In genomic region chr3:13260259-13261103, GRCh38 we compare ENCODE assay signal across 23 cellular contexts.
DNase-seq lines count a peak whose midpoint lies in the region; ATAC-seq, FAIRE-seq and TF ChIP-seq lines count a peak whose summit lies in the region.
"Had no signal": no experiment of that assay in that cellular context is flagged by ENCODE, and none has a peak within 500 bp of the region (broad histone marks: within the 10 kb centered on the region; RNA-seq: fewer than 3 reads in every experiment).

No MANE protein-coding gene starts in this region.

- H3K4me3 ChIP-seq in LNCaP clone FGC (ENCODE audit: low read depth, low read length), result no peak overlapping the region
- no peak overlapping the region for H3K4me3 ChIP-seq in GM12878
- H3K4me3 ChIP-seq: upper lobe of right lung had no signal

- no peaks in the 10 kb centered on the region for H4K20me1 ChIP-seq in GM12878 (ENCODE audit: control insufficient read depth, insufficient read depth)

- peaks cover 8% of the 10 kb centered on the region; the same call in 1 of the 2 replicates for H3K4me1 ChIP-seq in GM12878 (ENCODE audit: control insufficient read depth, insufficient read depth, low read length)
- H3K4me1 ChIP-seq: upper lobe of right lung had no signal

- H3K27me3 Mint-ChIP-seq in CD14-positive monocyte (ENCODE audit: low read depth in 3 of 3) (peaks cover 2 to 14% (median 4%) of the 10 kb centered on the region in 3 donors), neural crest cell (ENCODE audit: low read depth) (no peaks in the 10 kb centered on the region)
- H3K27me3 Mint-ChIP-seq: natural killer cell treated with Interleukin-12 subunit alpha and Interleukin-12 subunit beta and Interleukin-15 and Interleukin-18, amount 100 ng/mL, for 72 hours had no signal

- FAIRE-seq in GM12878 (lab: Jason Lieb, UNC), result no peak
- FAIRE-seq: colon, endometrium had no signal

- no peak overlapping the region for H3K9ac ChIP-seq in GM12878 (ENCODE audit: control insufficient read depth, insufficient read depth, low read length)

- no peaks in the 10 kb centered on the region for H3K79me2 ChIP-seq in GM12878 (ENCODE audit: control insufficient read depth, insufficient read depth, low read length)

- RAD21 ChIA-PET in GM12878 (lab: Charles Lee; ENCODE audit: unreplicated experiment), result no interaction called here

- H3K27me3 ChIP-seq in GM12878 (replicated peaks in 1 of 2; ENCODE audit: control insufficient read depth in 2 of 2, insufficient read depth in 2 of 2, low read length in 1 of 2), result no peaks in the 10 kb centered on the region; a peak in 2 of 4 replicates
- H3K27me3 ChIP-seq: upper lobe of right lung had no signal

- no peak for TF ChIP-seq RAD21 in GM12878 (IDR thresholded peaks at IDR 0.05; ENCODE audit: insufficient read depth, low read depth, low read length)

- no peaks in the 10 kb centered on the region; the same call in 2 of the 3 replicates for H3K9me3 ChIP-seq in GM12878 (replicated peaks; ENCODE audit: control insufficient read depth, insufficient read depth, low read length)
- H3K9me3 ChIP-seq: upper lobe of right lung had no signal

- SMC1A ChIA-PET in GM12878 (lab: Charles Lee; ENCODE audit: uncharacterized antibody, unreplicated experiment), result interaction anchor here (0.9 kb wide), 2 partner anchors 71 to 72 kb away, joined by 3 read pairs; no protein-coding TSS in a partner anchor

- no peaks in the 10 kb centered on the region for H3K36me3 Mint-ChIP-seq in CD14-positive monocyte
- no peaks in the 10 kb centered on the region for H3K36me3 Mint-ChIP-seq in neural crest cell (ENCODE audit: low read depth)
- H3K36me3 Mint-ChIP-seq in stimulated activated effector memory CD8-positive, alpha-beta T cell treated with anti-CD3 and anti-CD28 coated beads, Interleukin-12 subunit alpha, Interleukin-12 subunit beta, amount 100 ng/mL, for 72 hours, result no peaks in the 10 kb centered on the region
- H3K36me3 Mint-ChIP-seq: natural killer cell treated with Interleukin-12 subunit alpha and Interleukin-12 subunit beta and Interleukin-15 and Interleukin-18, amount 100 ng/mL, for 72 hours; stimulated activated memory B cell treated with anti-CD40 and anti-IgM and Interleukin-4, amounts not matched to agents 10 μg/mL and 1 μg/mL and 100 μg/mL, for 72 hours had no signal

- DNase-seq in CD14-positive monocyte (ENCODE audit: low spot score) (no peak), LNCaP clone FGC (ENCODE audit: low read depth) (no peak), GM12878 (ENCODE audit: low read depth, low spot score) (no peak), neural crest cell (ENCODE audit: low read depth, low spot score) (no peak), T-helper 2 cell (no peak)
- no peak for DNase-seq in stimulated activated effector memory CD8-positive, alpha-beta T cell treated with anti-CD3 and anti-CD28 coated beads, Interleukin-12 subunit alpha, Interleukin-12 subunit beta, amount 100 ng/mL, for 72 hours (ENCODE audit: low spot score in 2 of 2)
- no peak for DNase-seq in stimulated activated CD4-positive, alpha-beta T cell treated with anti-CD3 and anti-CD28 coated beads, Interleukin-4, amount 100 ng/mL, for 1 hour
- DNase-seq: activated CD4-positive, alpha-beta T cell treated with anti-CD3 and anti-CD28 coated beads for 1 hour; activated CD8-positive, alpha-beta memory T cell treated with anti-CD3 and anti-CD28 coated beads, Interleukin-2, amount 50 U/mL, for 4 hours; activated gamma-delta T cell treated with Interleukin-2 at 50 U/mL for 16 hours; DMS79 treated with DMSO at 0.1 percent for 48 hours; HCEC 1CT; NCI-H1105 treated with DMSO at 0.1 percent for 48 hours; NCI-H526; OCI-M1; T-helper 9 cell; upper lobe of right lung had no signal

- peak; percentile 13 for TF ChIP-seq CTCF in CD14-positive monocyte (IDR thresholded peaks at IDR 0.05)
- peak; percentile 23; the same call in 1 of the 2 replicates for TF ChIP-seq CTCF in LNCaP clone FGC (IDR thresholded peaks at IDR 0.05; ENCODE audit: control insufficient read depth, extremely low read depth, insufficient read depth)
- TF ChIP-seq CTCF in GM12878 (IDR thresholded peaks at IDR 0.05 in 2 of 3, conservative IDR thresholded peaks at IDR 0.05 in 1 of 3; ENCODE audit: control insufficient read depth in 2 of 3, extremely low read depth in 1 of 3, insufficient read depth in 1 of 3, low read depth in 3 of 3, low read length in 3 of 3), result peak in 2 of 3 experiments; percentile 6 to 16; a peak in 3 of 6 replicates
- peak; percentile 38 for TF ChIP-seq CTCF in neural crest cell (conservative IDR thresholded peaks at IDR 0.05)

- H2AFZ ChIP-seq in GM12878 (ENCODE audit: control insufficient read depth, low read depth, low read length), result no peak overlapping the region

- CTCF ChIA-PET in GM12878 (lab: Yijun Ruan, JAX), result interaction anchor here (1.2 to 2.0 kb wide), 4 partner anchors 10 to 192 kb away, joined by 5 to 7 read pairs (median 6); no protein-coding TSS in a partner anchor

- intact Hi-C loops in CD14-positive monocyte (cut with micrococcal nuclease) (no loop called here), GM12878 (cut with micrococcal nuclease; ENCODE audit: unreplicated experiment) (no loop called here)

- TF ChIP-seq EP300 in GM12878 (IDR thresholded peaks at IDR 0.05; ENCODE audit: borderline replicate concordance in 1 of 2, control insufficient read depth in 1 of 2, low read depth in 2 of 2, low read length in 2 of 2), result no peak

- H3K27ac Mint-ChIP-seq in CD14-positive monocyte, result peak overlapping the region in 1 of 7 donors; percentile 58
- no peak overlapping the region for H3K27ac Mint-ChIP-seq in neural crest cell (ENCODE audit: unreplicated experiment)
- no peak overlapping the region for H3K27ac Mint-ChIP-seq in stimulated activated effector memory CD8-positive, alpha-beta T cell treated with anti-CD3 and anti-CD28 coated beads, Interleukin-12 subunit alpha, Interleukin-12 subunit beta, amount 100 ng/mL, for 72 hours
- H3K27ac Mint-ChIP-seq: natural killer cell treated with Interleukin-12 subunit alpha and Interleukin-12 subunit beta and Interleukin-15 and Interleukin-18, amount 100 ng/mL, for 72 hours; stimulated activated memory B cell treated with anti-CD40 and anti-IgM and Interleukin-4, amounts not matched to agents 10 μg/mL and 1 μg/mL and 100 μg/mL, for 72 hours had no signal

- in situ Hi-C loops in GM12878 (cut with MboI), result no loop called here

- H3K4me1 Mint-ChIP-seq in CD14-positive monocyte (peaks cover 4% of the 10 kb centered on the region), neural crest cell (peaks cover 37% of the 10 kb centered on the region)
- H3K4me1 Mint-ChIP-seq in stimulated activated effector memory CD8-positive, alpha-beta T cell treated with anti-CD3 and anti-CD28 coated beads, Interleukin-12 subunit alpha, Interleukin-12 subunit beta, amount 100 ng/mL, for 72 hours, result peaks cover 14% of the 10 kb centered on the region

- H3K4me3 Mint-ChIP-seq in CD14-positive monocyte, result no peak overlapping the region
- no peak overlapping the region for H3K4me3 Mint-ChIP-seq in neural crest cell
- H3K4me3 Mint-ChIP-seq in stimulated activated effector memory CD8-positive, alpha-beta T cell treated with anti-CD3 and anti-CD28 coated beads, Interleukin-12 subunit alpha, Interleukin-12 subunit beta, amount 100 ng/mL, for 72 hours, result no peak overlapping the region
- H3K4me3 Mint-ChIP-seq: natural killer cell treated with Interleukin-12 subunit alpha and Interleukin-12 subunit beta and Interleukin-15 and Interleukin-18, amount 100 ng/mL, for 72 hours; stimulated activated memory B cell treated with anti-CD40 and anti-IgM and Interleukin-4, amounts not matched to agents 10 μg/mL and 1 μg/mL and 100 μg/mL, for 72 hours had no signal

- POLR2A ChIA-PET in GM12878 (lab: Charles Lee), result no interaction called here

- 52% methylated on average over 15 of the region's 15 CpGs for WGBS in GM12878 (ENCODE audit: insufficient coverage, insufficient replicate concordance, low lambda C conversion rate, missing lambda C conversion rate)

- H3K27ac ChIP-seq in GM12878 (ENCODE audit: control insufficient read depth, insufficient read depth), result no peak overlapping the region
- H3K27ac ChIP-seq: HL-60, upper lobe of right lung had no signal

- BruUV-seq in GM12878 (replicated peaks; lab: Mats Ljungman, UMichigan), result no TSS peak

- H3K4me2 ChIP-seq in GM12878 (ENCODE audit: control insufficient read depth, insufficient read depth), result no peak overlapping the region

- no peak for TF ChIP-seq POLR2A in GM12878 (IDR thresholded peaks at IDR 0.05; ENCODE audit: low read depth, low read length)

- ATAC-seq in GM12878, result peak; percentile 49
- no peak for ATAC-seq in stimulated activated effector memory CD8-positive, alpha-beta T cell treated with anti-CD3 and anti-CD28 coated beads, Interleukin-12 subunit alpha, Interleukin-12 subunit beta, amount 100 ng/mL, for 72 hours
- no peak for ATAC-seq in HG03571 (IDR thresholded peaks at IDR 0.05; ENCODE audit: unreplicated experiment)
- ATAC-seq: stimulated activated memory B cell treated with anti-CD40 and anti-IgM and Interleukin-4, amounts not matched to agents 10 μg/mL and 1 μg/mL and 100 μg/mL, for 72 hours; upper lobe of right lung had no signal

- no peaks in the 10 kb centered on the region for H3K36me3 ChIP-seq in GM12878 (ENCODE audit: control insufficient read depth in 2 of 2, insufficient read depth in 2 of 2, low read length in 1 of 2)
- H3K36me3 ChIP-seq: upper lobe of right lung had no signal

- H3K9me3 Mint-ChIP-seq in CD14-positive monocyte (peaks cover 2 to 4% (median 3%) of the 10 kb centered on the region in 7 donors), neural crest cell (no peaks in the 10 kb centered on the region)
- H3K9me3 Mint-ChIP-seq in stimulated activated effector memory CD8-positive, alpha-beta T cell treated with anti-CD3 and anti-CD28 coated beads, Interleukin-12 subunit alpha, Interleukin-12 subunit beta, amount 100 ng/mL, for 72 hours, result no peaks in the 10 kb centered on the region
- H3K9me3 Mint-ChIP-seq: natural killer cell treated with Interleukin-12 subunit alpha and Interleukin-12 subunit beta and Interleukin-15 and Interleukin-18, amount 100 ng/mL, for 72 hours; stimulated activated memory B cell treated with anti-CD40 and anti-IgM and Interleukin-4, amounts not matched to agents 10 μg/mL and 1 μg/mL and 100 μg/mL, for 72 hours had no signal

TF ChIP-seq in GM12878, 131 proteins besides CTCF, POLR2A, EP300 and RAD21 (continues in another document):
- TF ChIP-seq ZBTB33 (IDR thresholded peaks at IDR 0.05), result no peak
